8 cellular contexts compared by ENCODE assay signal in the genomic region with DNA sequence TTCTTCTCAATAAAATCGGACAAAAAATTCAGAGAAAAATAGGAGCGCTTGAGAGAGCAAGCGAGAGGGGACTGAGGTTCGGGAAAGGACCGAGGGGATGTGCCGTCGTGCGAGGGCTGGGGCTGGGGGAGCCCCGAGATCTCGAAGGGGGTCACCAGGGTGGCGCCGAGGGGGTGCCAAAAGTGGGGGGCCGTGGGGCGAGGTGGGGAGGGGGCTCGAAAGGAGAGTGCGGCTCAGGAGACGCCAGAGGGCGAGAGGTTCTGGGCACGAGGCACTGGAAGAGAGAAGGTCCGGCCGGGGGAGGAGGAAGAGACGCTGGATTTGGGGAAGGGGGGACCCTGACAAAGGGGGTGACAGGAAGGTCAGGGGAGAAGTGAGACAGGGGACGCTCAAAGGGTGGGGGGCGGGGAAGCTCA. TPM values are rescaled to one million over a fixed set of nuclear protein-coding genes. Genes with fewer than 3 reads are reported as not detected.
DNase-seq lines count a peak whose midpoint lies in the region; ATAC-seq and TF ChIP-seq lines count a peak whose summit lies in the region.

No MANE protein-coding gene starts in this region.

- ATAC-seq in HG03354 (IDR thresholded peaks at IDR 0.05; ENCODE audit: poor library complexity, severe bottlenecking, unreplicated experiment) = no peak

- no TSS peak for BruUV-seq in mammary epithelial cell (replicated peaks; lab: Mats Ljungman, UMichigan)

- H3K4me2 ChIP-seq in mammary epithelial cell (ENCODE audit: insufficient read depth, low read depth, low read length) = peak overlapping the region; percentile 90

- no peak for TF ChIP-seq POLR2A in NB4 (IDR thresholded peaks at IDR 0.05; ENCODE audit: extremely low read depth, insufficient read length)
- no peak for TF ChIP-seq POLR2A in tibial nerve (IDR thresholded peaks at IDR 0.05)

- H3K9me3 ChIP-seq in mammary epithelial cell (replicated peaks; ENCODE audit: insufficient read depth, low read length) = no peaks in the 10 kb centered on the region
- H3K9me3 ChIP-seq in liver (ENCODE audit: control insufficient read depth in 4 of 4, low read length in 3 of 4) = no peaks in the 10 kb centered on the region
- no peaks in the 10 kb centered on the region for H3K9me3 ChIP-seq in tibial nerve

- peak overlapping the region; percentile 53 for H3K4me3 ChIP-seq in NB4 (ENCODE audit: low read depth, low read length)
- peak overlapping the region; percentile 89 to 96 (median 90) for H3K4me3 ChIP-seq in mammary epithelial cell (replicated peaks in 1 of 3; ENCODE audit: insufficient read depth in 1 of 3, low read depth in 2 of 3, low read length in 3 of 3)
- peak overlapping the region in 2 of 3 donors; percentile 53 to 85 for H3K4me3 ChIP-seq in liver (ENCODE audit: low read depth in 1 of 3, low read length in 3 of 3)
- H3K4me3 ChIP-seq in tibial nerve = peak overlapping the region; percentile 67 to 81 (median 75)

- H3K4me1 ChIP-seq in mammary epithelial cell (ENCODE audit: insufficient read depth, low read length) (peaks cover 12% of the 10 kb centered on the region), liver (ENCODE audit: control insufficient read depth in 4 of 4, insufficient read depth in 4 of 4, low read length in 3 of 4) (peaks cover 9 to 27% (median 19%) of the 10 kb centered on the region in 4 donors), tibial nerve (peaks cover 0 to 48% (median 11%) of the 10 kb centered on the region in 4 donors)

- 0% methylated on average over 4 of the region's 24 CpGs for whole genome bisulfite sequencing in mammary epithelial cell (ENCODE audit: low coverage, missing lambda C conversion rate)
- 1% methylated on average over 24 of the region's 24 CpGs for WGBS in liver
- WGBS in tibial nerve, 2 donors = 1% methylated on average over 24 of the region's 24 CpGs

- H3K79me2 ChIP-seq in mammary epithelial cell (ENCODE audit: insufficient read depth, low read length) = peaks cover 82% of the 10 kb centered on the region

- no peak for TF ChIP-seq CTCF in NB4 (IDR thresholded peaks at IDR 0.05; ENCODE audit: low read depth, low read length)
- TF ChIP-seq CTCF in mammary epithelial cell (conservative IDR thresholded peaks at IDR 0.05 in 1 of 2, IDR thresholded peaks at IDR 0.05 in 1 of 2; ENCODE audit: extremely low read depth in 1 of 2, insufficient read depth in 1 of 2, low read depth in 1 of 2, low read length in 2 of 2) = no peak
- no peak for TF ChIP-seq CTCF in liver (IDR thresholded peaks at IDR 0.05; ENCODE audit: low read depth, low read length, missing input control)
- TF ChIP-seq CTCF in tibial nerve (IDR thresholded peaks at IDR 0.05) = no peak

- in situ Hi-C loops in mammary epithelial cell (cut with MboI; ENCODE audit: low sequenced_read_pairs in 2 of 2) = no loop called here

- dilution Hi-C loops in mammary epithelial cell (cut with HindIII; ENCODE audit: low sequenced_read_pairs) = loop anchor here (5.0 kb wide), 1 partner anchor 77 kb away; no protein-coding TSS in a partner anchor

- peak overlapping the region; percentile 90 for H3K9ac ChIP-seq in mammary epithelial cell (ENCODE audit: insufficient read depth, low read length)
- H3K9ac ChIP-seq in liver (ENCODE audit: low read depth in 1 of 2, low read length in 2 of 2) = no peak overlapping the region

- H2AFZ ChIP-seq in mammary epithelial cell (ENCODE audit: low read depth, low read length) = peak overlapping the region; percentile 57

- intact Hi-C loops in mammary epithelial cell (cut with micrococcal nuclease) = loop anchor here (1.0 to 2.0 kb wide), 3 partner anchors 83 to 147 kb away; no protein-coding TSS in a partner anchor

- H3K27me3 ChIP-seq in mammary epithelial cell (ENCODE audit: insufficient read depth, low read length) (no peaks in the 10 kb centered on the region), liver (ENCODE audit: control insufficient read depth in 4 of 4, insufficient read depth in 4 of 4, low read length in 3 of 4) (peaks cover 0 to 8% (median 2%) of the 10 kb centered on the region in 4 donors), tibial nerve (peaks cover 0 to 24% of the 10 kb centered on the region in 2 donors)

- TF ChIP-seq RAD21 in liver (IDR thresholded peaks at IDR 0.05) = no peak

- H4K20me1 ChIP-seq in mammary epithelial cell (ENCODE audit: insufficient read depth, low read length) = no peaks in the 10 kb centered on the region

- H3K36me3 ChIP-seq in mammary epithelial cell (ENCODE audit: insufficient read depth, low read length) (peaks cover 8% of the 10 kb centered on the region), liver (ENCODE audit: control insufficient read depth in 4 of 4, insufficient read depth in 3 of 4, low read depth in 1 of 4, low read length in 3 of 4) (no peaks in the 10 kb centered on the region), tibial nerve (no peaks in the 10 kb centered on the region)

- CTCF ChIA-PET in mammary epithelial cell (lab: Charles Lee; ENCODE audit: low non-redundant PET) = no interaction called here

- DNase-seq in Daoy (ENCODE audit: low read depth) (peak; percentile 46), NB4 (ENCODE audit: low read depth) (peak; percentile 37), mammary epithelial cell (peak; percentile 43), tibial nerve (ENCODE audit: low spot score in 2 of 2) (no peak), NCI-H526 treated with DMSO at 0.1 percent for 48 hours (lab: John Stamatoyannopoulos, UW) (no peak), SKM-1 (lab: John Stamatoyannopoulos, UW; ENCODE audit: unreplicated experiment) (no peak)

- H3K27ac ChIP-seq in mammary epithelial cell (ENCODE audit: insufficient read depth, low read depth, low read length) (peak overlapping the region; percentile 89), liver (ENCODE audit: low read depth in 1 of 2, low read length in 2 of 2) (peak overlapping the region; percentile 33 to 67), tibial nerve (peak overlapping the region; percentile 83 to 96 (median 90))

- TF ChIP-seq EP300 in tibial nerve (IDR thresholded peaks at IDR 0.05) = no peak

TF ChIP-seq in liver, 16 proteins besides CTCF, POLR2A, EP300 and RAD21 (continues in another document):
- TF ChIP-seq RXRA (IDR thresholded peaks at IDR 0.05) (no peak), EGR1 (IDR thresholded peaks at IDR 0.05; ENCODE audit: low read depth in 2 of 2) (no peak), GABPA (IDR thresholded peaks at IDR 0.05 in 1 of 2, conservative IDR thresholded peaks at IDR 0.05 in 1 of 2) (no peak), HNF4G (IDR thresholded peaks at IDR 0.05) (no peak), FOXA1 (IDR thresholded peaks at IDR 0.05) (no peak), JUND (IDR thresholded peaks at IDR 0.05) (no peak), FOXA2 (IDR thresholded peaks at IDR 0.05) (no peak), TAF1 (conservative IDR thresholded peaks at IDR 0.05) (no peak), YY1 (IDR thresholded peaks at IDR 0.05) (no peak), NR2F2 (IDR thresholded peaks at IDR 0.05) (no peak)
- TF ChIP-seq, protein P1, sequence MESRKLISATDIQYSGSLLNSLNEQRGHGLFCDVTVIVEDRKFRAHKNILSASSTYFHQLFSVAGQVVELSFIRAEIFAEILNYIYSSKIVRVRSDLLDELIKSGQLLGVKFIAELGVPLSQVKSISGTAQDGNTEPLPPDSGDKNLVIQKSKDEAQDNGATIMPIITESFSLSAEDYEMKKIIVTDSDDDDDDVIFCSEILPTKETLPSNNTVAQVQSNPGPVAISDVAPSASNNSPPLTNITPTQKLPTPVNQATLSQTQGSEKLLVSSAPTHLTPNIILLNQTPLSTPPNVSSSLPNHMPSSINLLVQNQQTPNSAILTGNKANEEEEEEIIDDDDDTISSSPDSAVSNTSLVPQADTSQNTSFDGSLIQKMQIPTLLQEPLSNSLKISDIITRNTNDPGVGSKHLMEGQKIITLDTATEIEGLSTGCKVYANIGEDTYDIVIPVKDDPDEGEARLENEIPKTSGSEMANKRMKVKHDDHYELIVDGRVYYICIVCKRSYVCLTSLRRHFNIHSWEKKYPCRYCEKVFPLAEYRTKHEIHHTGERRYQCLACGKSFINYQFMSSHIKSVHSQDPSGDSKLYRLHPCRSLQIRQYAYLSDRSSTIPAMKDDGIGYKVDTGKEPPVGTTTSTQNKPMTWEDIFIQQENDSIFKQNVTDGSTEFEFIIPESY (IDR thresholded peaks at IDR 0.05) = no peak
- TF ChIP-seq, protein P2, sequence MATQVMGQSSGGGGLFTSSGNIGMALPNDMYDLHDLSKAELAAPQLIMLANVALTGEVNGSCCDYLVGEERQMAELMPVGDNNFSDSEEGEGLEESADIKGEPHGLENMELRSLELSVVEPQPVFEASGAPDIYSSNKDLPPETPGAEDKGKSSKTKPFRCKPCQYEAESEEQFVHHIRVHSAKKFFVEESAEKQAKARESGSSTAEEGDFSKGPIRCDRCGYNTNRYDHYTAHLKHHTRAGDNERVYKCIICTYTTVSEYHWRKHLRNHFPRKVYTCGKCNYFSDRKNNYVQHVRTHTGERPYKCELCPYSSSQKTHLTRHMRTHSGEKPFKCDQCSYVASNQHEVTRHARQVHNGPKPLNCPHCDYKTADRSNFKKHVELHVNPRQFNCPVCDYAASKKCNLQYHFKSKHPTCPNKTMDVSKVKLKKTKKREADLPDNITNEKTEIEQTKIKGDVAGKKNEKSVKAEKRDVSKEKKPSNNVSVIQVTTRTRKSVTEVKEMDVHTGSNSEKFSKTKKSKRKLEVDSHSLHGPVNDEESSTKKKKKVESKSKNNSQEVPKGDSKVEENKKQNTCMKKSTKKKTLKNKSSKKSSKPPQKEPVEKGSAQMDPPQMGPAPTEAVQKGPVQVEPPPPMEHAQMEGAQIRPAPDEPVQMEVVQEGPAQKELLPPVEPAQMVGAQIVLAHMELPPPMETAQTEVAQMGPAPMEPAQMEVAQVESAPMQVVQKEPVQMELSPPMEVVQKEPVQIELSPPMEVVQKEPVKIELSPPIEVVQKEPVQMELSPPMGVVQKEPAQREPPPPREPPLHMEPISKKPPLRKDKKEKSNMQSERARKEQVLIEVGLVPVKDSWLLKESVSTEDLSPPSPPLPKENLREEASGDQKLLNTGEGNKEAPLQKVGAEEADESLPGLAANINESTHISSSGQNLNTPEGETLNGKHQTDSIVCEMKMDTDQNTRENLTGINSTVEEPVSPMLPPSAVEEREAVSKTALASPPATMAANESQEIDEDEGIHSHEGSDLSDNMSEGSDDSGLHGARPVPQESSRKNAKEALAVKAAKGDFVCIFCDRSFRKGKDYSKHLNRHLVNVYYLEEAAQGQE (IDR thresholded peaks at IDR 0.05) = no peak
- TF ChIP-seq, protein P3, sequence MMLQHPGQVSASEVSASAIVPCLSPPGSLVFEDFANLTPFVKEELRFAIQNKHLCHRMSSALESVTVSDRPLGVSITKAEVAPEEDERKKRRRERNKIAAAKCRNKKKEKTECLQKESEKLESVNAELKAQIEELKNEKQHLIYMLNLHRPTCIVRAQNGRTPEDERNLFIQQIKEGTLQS (IDR thresholded peaks at IDR 0.05) = no peak

RNA-seq across cellular contexts. Expression of a gene that starts 0.8 kb away (rescaled TPM):
- total RNA-seq in Daoy (2014; rRNA removed; shearing (Covaris generic)) = 44.6 and 69.2 TPM in 2 replicates
- 100 to 1,000 TPM in 1 of 2 donors, 10 to 100 TPM in 1; 67.7 to 195 TPM for total RNA-seq in mammary epithelial cell
- 6.1 TPM for polyA plus RNA-seq in mammary epithelial cell
- polyA minus RNA-seq in mammary epithelial cell = 285 TPM
- total RNA-seq in liver = 10 to 100 TPM in 1 of 2 donors, 1 to 10 TPM in 1; 2.1 to 35.0 TPM
- polyA plus RNA-seq in liver = 1 to 10 TPM in 1 of 2 donors, under 1 TPM in 1; 0.67 to 1.4 TPM
- total RNA-seq in tibial nerve = 10 to 100 TPM; 29.3 to 49.8 (median 41.8) TPM

Comparison
In these comparisons a context has a peak if more than half of its experiments do, and no peak if none do; other contexts are left out.
1. DNase-seq: peak in Daoy (single experiment), NB4 (single experiment) and mammary epithelial cell (single experiment); none in tibial nerve (0 of 2), NCI-H526 treated with DMSO at 0.1 percent for 48 hours (single experiment) and SKM-1 (single experiment).
2. Peak in every context shown above with its lines, with median percentiles within 50 percentile points of each other: H3K4me3 ChIP-seq and H3K27ac ChIP-seq.